ENCODE assay signal across 8 cellular contexts in the genomic region with DNA sequence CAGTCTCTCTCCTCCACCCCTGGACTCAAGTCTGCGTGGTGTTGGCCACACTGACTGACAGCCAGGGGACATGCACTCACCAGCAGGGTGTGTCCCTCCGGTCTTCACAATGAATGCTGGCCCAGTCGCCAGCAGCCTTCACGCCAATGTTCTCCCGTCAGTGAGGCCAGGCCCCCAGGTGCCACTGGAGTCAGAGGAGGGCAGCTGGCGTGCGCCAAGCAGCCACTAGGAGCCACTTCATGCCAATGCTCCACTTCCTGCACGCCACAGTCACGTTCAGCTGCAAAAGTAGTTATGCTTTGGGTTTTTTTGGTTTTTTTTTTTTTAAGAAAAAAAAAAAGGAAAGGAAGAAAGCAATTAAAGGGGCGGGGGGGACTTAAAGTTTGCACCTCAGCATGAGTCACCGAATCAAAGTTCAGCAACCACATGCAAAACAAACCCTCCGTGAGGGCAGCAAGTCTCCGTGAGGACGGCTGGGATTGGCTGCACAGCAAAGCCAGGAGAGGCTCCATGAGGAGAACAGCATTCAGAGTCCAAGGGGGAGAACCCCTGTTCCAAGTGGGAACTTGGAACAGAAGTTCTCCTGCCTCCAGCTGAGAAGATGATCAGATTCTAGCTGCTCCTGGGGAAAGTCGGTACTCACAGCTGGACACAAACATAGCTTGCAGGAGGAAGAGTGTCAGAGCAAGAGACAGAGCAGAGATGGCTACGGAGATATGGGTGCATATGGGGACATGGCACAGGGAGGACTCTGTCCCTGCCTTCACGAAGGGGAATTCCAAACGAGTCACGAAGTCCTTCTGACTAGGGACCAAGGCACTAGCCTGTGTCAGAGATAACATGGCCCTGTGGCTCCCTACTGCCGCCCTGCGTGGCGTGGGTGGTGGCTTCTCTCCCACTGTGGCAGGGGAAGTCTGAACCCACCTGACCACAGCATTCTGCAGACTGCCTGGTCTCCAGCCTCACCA. TPM values are rescaled to one million over a fixed set of nuclear protein-coding genes. Genes with fewer than 3 reads are reported as not detected.
A peak's percentile ranks its signal among the peaks of the same experiment; 100 is the strongest.
DNase-seq lines count a peak whose midpoint lies in the region; ATAC-seq and TF ChIP-seq lines count a peak whose summit lies in the region.

ZC3H12D (minus strand) TSS at position 282 of the 968 bp plus-strand sequence. CDS start 10,471 bp downstream, outside the sequence.

- H3K4me3 ChIP-seq in BJ (ENCODE audit: low read depth, low read length) = no peak within 1 kb of the TSS
- H3K4me3 ChIP-seq in choroid plexus epithelial cell (ENCODE audit: low read depth, low read length) = peak within 1 kb of the TSS; percentile 19
- peak within 1 kb of the TSS; percentile 28 for H3K4me3 ChIP-seq in upper lobe of right lung

- H3K27me3 Mint-ChIP-seq in nephron progenitor cell (ENCODE audit: low read depth, poor library complexity) = peaks cover 25% of the 10 kb centered on the region

- peaks cover 29% of the 10 kb centered on the region for H3K4me1 ChIP-seq in upper lobe of right lung

- H3K36me3 ChIP-seq in BJ (ENCODE audit: control insufficient read depth, insufficient read depth, low read length) (no peaks in the 10 kb centered on the region), upper lobe of right lung (no peaks in the 10 kb centered on the region)

- no peak for TF ChIP-seq CTCF in BJ (IDR thresholded peaks at IDR 0.05; ENCODE audit: insufficient read depth, low read depth, low read length)
- peak; percentile 25 for TF ChIP-seq CTCF in choroid plexus epithelial cell (conservative IDR thresholded peaks at IDR 0.05; ENCODE audit: low read depth, low read length)
- no peak for TF ChIP-seq CTCF in nephron progenitor cell (IDR thresholded peaks at IDR 0.05)
- TF ChIP-seq CTCF in upper lobe of right lung (IDR thresholded peaks at IDR 0.05) = peak; percentile 35

- H3K27ac ChIP-seq in upper lobe of right lung = peak within 1 kb of the TSS; percentile 84

- CTCF ChIA-PET in BJ (lab: Yijun Ruan, JAX) = interaction anchor here (2.3 kb wide), 1 partner anchor 11 kb away, joined by 9 read pairs; no protein-coding TSS in a partner anchor

- no peaks in the 10 kb centered on the region for H3K9me3 Mint-ChIP-seq in nephron progenitor cell

- DNase-seq in BJ (ENCODE audit: low read depth) (peak; percentile 8), choroid plexus epithelial cell (ENCODE audit: low read depth) (peak; percentile 86), nephron progenitor cell (no peak), upper lobe of right lung (peak; percentile 75), NCI-H1694 (lab: John Stamatoyannopoulos, UW) (no peak)
- peak; percentile 75 for DNase-seq in activated CD4-positive, CD25-positive, alpha-beta regulatory T cell treated with anti-CD3 and anti-CD28 coated beads, Interleukin-2, amount 50 U/mL, for 16 hours (ENCODE audit: low read depth, low spot score)

- H3K27me3 ChIP-seq in BJ (ENCODE audit: control insufficient read depth, insufficient read depth, low read length) (no peaks in the 10 kb centered on the region), upper lobe of right lung (no peaks in the 10 kb centered on the region)

- peaks cover 53% of the 10 kb centered on the region for H3K4me1 Mint-ChIP-seq in nephron progenitor cell

- ATAC-seq in GM19452 (IDR thresholded peaks at IDR 0.05; ENCODE audit: unreplicated experiment) (peak; percentile 38), HG03565 (IDR thresholded peaks at IDR 0.05; ENCODE audit: unreplicated experiment) (peak; percentile 27), upper lobe of right lung (peak; percentile 60)

- POLR2A ChIA-PET in BJ (lab: Charles Lee) = no interaction called here

- intact Hi-C loops in upper lobe of right lung (cut with DNase I) = no loop called here

- no peak within 1 kb of the TSS for H3K4me3 Mint-ChIP-seq in nephron progenitor cell

- H3K9me3 ChIP-seq in upper lobe of right lung = no peaks in the 10 kb centered on the region

- no peaks in the 10 kb centered on the region for H3K36me3 Mint-ChIP-seq in nephron progenitor cell (ENCODE audit: low read depth)

- H3K27ac Mint-ChIP-seq in nephron progenitor cell = peak within 1 kb of the TSS; percentile 98

RNA-seq across cellular contexts. Expression of gene ZC3H12D, which starts in this region (rescaled TPM):
- 0.02 and 0.04 TPM in 2 replicates for polyA plus RNA-seq in BJ (2011; rRNA removed)
- 0.14 TPM in 1 of 2 replicates, not detected in the other for polyA minus RNA-seq in BJ (2011; rRNA and poly(A)+ RNA removed)
- 2.1 TPM for total RNA-seq in upper lobe of right lung

Comparison
In these comparisons a context has a peak if more than half of its experiments do, and no peak if none do; other contexts are left out.
1. Peak in DNase-seq in BJ; RNA of the gene not detected or under 1 TPM.
2. DNase-seq: peak in activated CD4-positive, CD25-positive, alpha-beta regulatory T cell treated with anti-CD3 and anti-CD28 coated beads, Interleukin-2, amount 50 U/mL, for 16 hours (single experiment), choroid plexus epithelial cell (single experiment) and upper lobe of right lung (single experiment); none in nephron progenitor cell (single experiment) and NCI-H1694 (single experiment).
3. CTCF ChIP-seq: peak in choroid plexus epithelial cell (single experiment) and upper lobe of right lung (single experiment); none in BJ (single experiment) and nephron progenitor cell (single experiment).
4. Peak in every context shown above with its lines, with median percentiles within 50 percentile points of each other: ATAC-seq.